ENCODE assay signal across 22 cellular contexts in the genomic region with DNA sequence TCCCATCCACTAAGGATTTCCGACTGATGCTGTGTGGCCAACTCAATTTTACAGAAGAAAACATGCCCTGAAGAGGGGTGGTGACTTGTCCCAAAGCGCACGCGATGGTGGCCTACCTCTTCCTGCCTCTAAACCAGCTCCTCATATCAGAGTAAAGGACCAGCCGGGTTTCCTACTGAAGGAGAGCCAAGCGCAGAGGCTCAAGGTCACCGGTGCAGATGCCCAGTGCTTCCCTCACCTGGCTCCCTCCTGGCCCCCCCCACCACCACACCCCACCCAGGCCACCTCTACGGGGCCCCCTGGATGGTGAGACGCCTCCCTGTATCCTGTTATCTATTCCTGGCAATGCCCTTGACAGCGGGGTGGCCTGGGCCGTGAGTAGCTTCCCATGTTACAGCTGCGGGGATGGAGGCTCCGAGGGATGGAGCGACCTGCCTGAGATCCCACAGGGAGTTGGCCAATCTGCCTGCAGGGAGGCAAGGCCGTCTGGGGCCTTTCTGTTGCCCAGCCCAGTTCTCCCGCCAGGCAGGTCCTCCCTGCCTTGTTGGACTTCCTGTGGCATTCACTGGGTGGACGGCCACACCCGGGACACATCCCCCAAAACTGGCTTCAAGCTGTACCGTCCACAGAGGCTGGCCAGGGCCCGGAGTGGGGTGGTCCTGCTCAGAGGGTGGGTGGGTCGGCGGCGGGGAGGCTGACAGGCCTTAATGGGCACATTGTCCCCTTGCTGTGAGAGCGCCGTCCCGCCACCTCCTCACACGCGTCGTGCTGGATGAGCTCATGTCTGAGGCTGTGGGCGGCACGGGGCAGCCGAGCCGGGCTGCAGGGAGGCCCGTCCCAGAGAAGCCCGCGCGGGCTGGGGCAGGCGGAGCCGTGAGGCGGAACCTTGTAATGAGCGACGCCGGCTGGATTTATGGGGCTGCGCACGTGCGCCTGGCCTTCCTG.
DNase-seq lines count a peak whose midpoint lies in the region; ATAC-seq lines count a peak whose summit lies in the region.
"Had no signal": no experiment of that assay in that cellular context is flagged by ENCODE, and none has a peak within 500 bp of the region (broad histone marks: within the 10 kb centered on the region; RNA-seq: fewer than 3 reads in every experiment).

No MANE protein-coding gene starts in this region.

- no peak overlapping the region for H3K23ac ChIP-seq in neuronal stem cell (ENCODE audit: low read depth, low read length, poor library complexity)

- 90% methylated on average over 46 of the region's 46 CpGs for WGBS in esophagus, 2 donors
- no CpG with 5 or more reads among the region's 46 CpGs for WGBS in neuronal stem cell (ENCODE audit: extremely low coverage in 2 of 2, insufficient read length in 2 of 2, insufficient replicate concordance in 1 of 2), 2 donors

- peak overlapping the region; percentile 3 for H2AK5ac ChIP-seq in neuronal stem cell (ENCODE audit: low read depth, low read length)

- peak overlapping the region; percentile 2 for H2BK5ac ChIP-seq in neuronal stem cell (ENCODE audit: low read length)

- no peak overlapping the region for H3K9ac ChIP-seq in neuronal stem cell (ENCODE audit: low read depth, low read length, poor library complexity)
- H3K9ac ChIP-seq: KMS-11 had no signal

- H2AFZ ChIP-seq in neuronal stem cell (ENCODE audit: low read length): no peak overlapping the region
- H2AFZ ChIP-seq: hepatocyte had no signal

- DNase-seq in ELF-1 (ENCODE audit: low read depth, low spot score) (peak; percentile 44), H7 (peak; percentile 70), neuronal stem cell (ENCODE audit: low spot score) (no peak), NCI-H446 treated with DMSO at 0.1 percent for 48 hours (lab: John Stamatoyannopoulos, UW) (no peak)
- DNase-seq: activated B cell treated with CpG ODN at 0.5 μM for 24 hours; amniotic stem cell; brain microvascular endothelial cell; C1 segment of cervical spinal cord; GDM1; MM.1S; NCI-H1105 treated with DMSO at 0.1 percent for 48 hours; NCI-H1930; NCI-H526; stimulated activated CD4-positive, alpha-beta T cell treated with anti-CD3 and anti-CD28 coated beads, Interleukin-4, amount 100 ng/mL, for 24 hours; T-helper 1 cell had no signal

- H3K27me3 ChIP-seq in H7 (ENCODE audit: control insufficient read depth, insufficient read depth, low read length) (no peaks in the 10 kb centered on the region), esophagus (ENCODE audit: control insufficient read depth in 1 of 2, insufficient read depth in 2 of 2, low read length in 2 of 2) (no peaks in the 10 kb centered on the region), neuronal stem cell (ENCODE audit: control insufficient read depth in 3 of 3, insufficient read depth in 3 of 3, low read depth in 1 of 3, low read length in 3 of 3) (peaks cover 0 to 2% (median 0%) of the 10 kb centered on the region in 3 experiments)
- H3K27me3 ChIP-seq: brain microvascular endothelial cell, gastroesophageal sphincter had no signal

- H3K4me1 ChIP-seq in esophagus (ENCODE audit: control insufficient read depth in 2 of 2, insufficient read depth in 2 of 2, low read length in 1 of 2) (peaks cover 0 to 20% of the 10 kb centered on the region in 2 donors), neuronal stem cell (ENCODE audit: control insufficient read depth in 2 of 2, insufficient read depth in 1 of 2, low read depth in 1 of 2, low read length in 2 of 2) (peaks cover 0 to 2% of the 10 kb centered on the region in 2 donors)

- no peak overlapping the region for H2BK15ac ChIP-seq in neuronal stem cell (ENCODE audit: low read length)

- H4K91ac ChIP-seq in neuronal stem cell (ENCODE audit: low read depth, low read length, poor library complexity): no peak overlapping the region

- no peak overlapping the region for H3K14ac ChIP-seq in neuronal stem cell (ENCODE audit: low read length)

- peak overlapping the region; percentile 6 to 80 for H3K27ac ChIP-seq in esophagus (ENCODE audit: low read depth in 2 of 2, low read length in 1 of 2)
- no peak overlapping the region for H3K27ac ChIP-seq in neuronal stem cell (replicated peaks; ENCODE audit: low read length)
- H3K27ac ChIP-seq: brain microvascular endothelial cell, gastroesophageal sphincter, hepatocyte, KMS-11 had no signal

- no peaks in the 10 kb centered on the region for H3K79me1 ChIP-seq in neuronal stem cell (ENCODE audit: low read depth, low read length)

- no peaks in the 10 kb centered on the region for H3K9me3 ChIP-seq in esophagus (ENCODE audit: control insufficient read depth in 2 of 2, insufficient read depth in 1 of 2, low read depth in 1 of 2, low read length in 1 of 2)
- no peaks in the 10 kb centered on the region for H3K9me3 ChIP-seq in neuronal stem cell (replicated peaks in 1 of 2; ENCODE audit: control insufficient read depth in 2 of 2, insufficient read depth in 1 of 2, low read depth in 1 of 2, low read length in 2 of 2)
- H3K9me3 ChIP-seq: gastroesophageal sphincter had no signal

- no peak overlapping the region for H3K4ac ChIP-seq in neuronal stem cell (ENCODE audit: low read length)

- H2BK12ac ChIP-seq in neuronal stem cell (ENCODE audit: low read length): no peak overlapping the region

- H3K4me3 ChIP-seq in H7 (ENCODE audit: insufficient read depth, low read depth, low read length): no peak overlapping the region
- no peak overlapping the region for H3K4me3 ChIP-seq in esophagus (ENCODE audit: low read depth in 1 of 2, low read length in 2 of 2)
- H3K4me3 ChIP-seq in neuronal stem cell (ENCODE audit: low read length in 2 of 2): no peak overlapping the region
- H3K4me3 ChIP-seq: gastroesophageal sphincter, hepatocyte had no signal

- no peak overlapping the region for H3K4me2 ChIP-seq in neuronal stem cell (ENCODE audit: insufficient read depth, low read length, poor library complexity, severe bottlenecking)
- H3K4me2 ChIP-seq: hepatocyte, KMS-11 had no signal

- H3K36me3 ChIP-seq in H7 (replicated peaks; ENCODE audit: control insufficient read depth, insufficient read depth, low read length): no peaks in the 10 kb centered on the region
- H3K36me3 ChIP-seq in esophagus (ENCODE audit: control insufficient read depth in 2 of 2, insufficient read depth in 2 of 2, low read length in 1 of 2): peaks cover 3% of the 10 kb centered on the region in 2 donors
- H3K36me3 ChIP-seq in neuronal stem cell (replicated peaks in 1 of 2; ENCODE audit: control insufficient read depth in 2 of 2, insufficient read depth in 2 of 2, low read length in 2 of 2): peaks cover 1 to 12% of the 10 kb centered on the region in 2 donors
- H3K36me3 ChIP-seq: brain microvascular endothelial cell had no signal

- H2BK120ac ChIP-seq in neuronal stem cell (ENCODE audit: low read depth, low read length): no peak overlapping the region

- peak overlapping the region; percentile 54 for H3K18ac ChIP-seq in neuronal stem cell (ENCODE audit: low read length)

- ATAC-seq in HG02840 (IDR thresholded peaks at IDR 0.05; ENCODE audit: low FRiP score, unreplicated experiment) (no peak), HG02678 (IDR thresholded peaks at IDR 0.05; ENCODE audit: unreplicated experiment) (no peak)
- ATAC-seq: gastroesophageal sphincter, left lobe of liver had no signal

- H4K8ac ChIP-seq in neuronal stem cell (ENCODE audit: low read depth, low read length): peak overlapping the region; percentile 54

Comparison
In these comparisons a context has a peak if more than half of its experiments do, and no peak if none do; other contexts are left out.
1. DNase-seq: peak in ELF-1 (single experiment) and H7 (single experiment); none in neuronal stem cell (single experiment) and NCI-H446 treated with DMSO at 0.1 percent for 48 hours (single experiment).